ENCODE assay signal across 15 cellular contexts in genomic region chr2:37833420-37833819, GRCh38.
DNase-seq lines count a peak whose midpoint lies in the region; ATAC-seq and TF ChIP-seq lines count a peak whose summit lies in the region.
"Had no signal": no experiment of that assay in that cellular context is flagged by ENCODE, and none has a peak within 500 bp of the region (broad histone marks: within the 10 kb centered on the region; RNA-seq: fewer than 3 reads in every experiment).

No MANE protein-coding gene starts in this region.

- H3K9me3 Mint-ChIP-seq in activated T-cell treated with anti-CD3 and anti-CD28 coated beads, Interleukin-2, amount 50 U/mL, for 72 hours = no peaks in the 10 kb centered on the region
- H3K9me3 Mint-ChIP-seq in chondrocyte (ENCODE audit: low read depth) = no peaks in the 10 kb centered on the region
- H3K9me3 Mint-ChIP-seq: naive B cell had no signal

- TF ChIP-seq CTCF in chondrocyte (IDR thresholded peaks at IDR 0.05) = no peak

- no peaks in the 10 kb centered on the region for H3K36me3 Mint-ChIP-seq in activated T-cell treated with anti-CD3 and anti-CD28 coated beads, Interleukin-2, amount 50 U/mL, for 72 hours (ENCODE audit: insufficient read depth in 2 of 2)
- H3K36me3 Mint-ChIP-seq in chondrocyte (ENCODE audit: low read depth) = no peaks in the 10 kb centered on the region
- H3K36me3 Mint-ChIP-seq: naive B cell had no signal

- peak overlapping the region; percentile 3 for H3K27ac Mint-ChIP-seq in activated T-cell treated with anti-CD3 and anti-CD28 coated beads, Interleukin-2, amount 50 U/mL, for 72 hours
- no peak overlapping the region for H3K27ac Mint-ChIP-seq in chondrocyte (ENCODE audit: unreplicated experiment)
- H3K27ac Mint-ChIP-seq: naive B cell had no signal

- H3K4me1 Mint-ChIP-seq in activated T-cell treated with anti-CD3 and anti-CD28 coated beads, Interleukin-2, amount 50 U/mL, for 72 hours (ENCODE audit: low read depth) = peaks cover 49% of the 10 kb centered on the region
- peaks cover 43% of the 10 kb centered on the region for H3K4me1 Mint-ChIP-seq in chondrocyte (ENCODE audit: low read depth)

- ATAC-seq in HG02852 (IDR thresholded peaks at IDR 0.05; ENCODE audit: unreplicated experiment) = peak; percentile 86
- ATAC-seq in activated T-cell treated with anti-CD3 and anti-CD28 coated beads, Interleukin-2, amount 50 U/mL, for 72 hours (replicated peaks in 1 of 2) = peak; percentile 77 to 83

- H3K27me3 Mint-ChIP-seq in activated T-cell treated with anti-CD3 and anti-CD28 coated beads, Interleukin-2, amount 50 U/mL, for 72 hours (ENCODE audit: low read depth) = peaks cover 5% of the 10 kb centered on the region
- no peaks in the 10 kb centered on the region for H3K27me3 Mint-ChIP-seq in chondrocyte (ENCODE audit: low read depth)

- peak; percentile 34 for DNase-seq in activated gamma-delta T cell treated with Interleukin-2 at 50 U/mL for 16 hours
- DNase-seq in activated gamma-delta T cell (lab: John Stamatoyannopoulos, UW) = no peak
- DNase-seq in activated T-cell treated with anti-CD3 and anti-CD28 coated beads, Interleukin-2, amount 50 U/mL, for 72 hours = peak; percentile 16 to 24
- DNase-seq in stimulated activated CD8-positive, alpha-beta memory T cell treated with anti-CD3 and anti-CD28 coated beads, Interleukin-15, amount 100 ng/mL, for 48 hours (ENCODE audit: low read depth in 2 of 2) = peak; percentile 9 to 57
- no peak for DNase-seq in LoVo (ENCODE audit: low spot score)
- no peak for DNase-seq in chondrocyte (ENCODE audit: low spot score)
- no peak for DNase-seq in cardiac septum (ENCODE audit: low spot score)
- DNase-seq: DND-41, gastrocnemius medialis, IMR-90, kidney, naive B cell, NCI-H510A, T-helper 9 cell had no signal

- intact Hi-C loops in cardiac septum (cut with DNase I) = loop anchor here (5.0 kb wide), 1 partner anchor 436 kb away; no protein-coding TSS in a partner anchor

- H3K4me3 Mint-ChIP-seq in activated T-cell treated with anti-CD3 and anti-CD28 coated beads, Interleukin-2, amount 50 U/mL, for 72 hours = peak overlapping the region in 1 of 2 donors; percentile 19
- no peak overlapping the region for H3K4me3 Mint-ChIP-seq in chondrocyte (ENCODE audit: unreplicated experiment)
- H3K4me3 Mint-ChIP-seq: naive B cell had no signal

Comparison
In these comparisons a context has a peak if more than half of its experiments do, and no peak if none do; other contexts are left out.
1. DNase-seq: peak in activated gamma-delta T cell treated with Interleukin-2 at 50 U/mL for 16 hours (single experiment), activated T-cell treated with anti-CD3 and anti-CD28 coated beads, Interleukin-2, amount 50 U/mL, for 72 hours (2 of 2) and stimulated activated CD8-positive, alpha-beta memory T cell treated with anti-CD3 and anti-CD28 coated beads, Interleukin-15, amount 100 ng/mL, for 48 hours (2 of 2); none in activated gamma-delta T cell (single experiment), LoVo (single experiment), chondrocyte (single experiment) and cardiac septum (single experiment).